9 cellular contexts compared by ENCODE assay signal in genomic region chr20:15162061-15162740, GRCh38.
DNase-seq lines count a peak whose midpoint lies in the region; ATAC-seq, FAIRE-seq and TF ChIP-seq lines count a peak whose summit lies in the region.
"Had no signal": no experiment of that assay in that cellular context is flagged by ENCODE, and none has a peak within 500 bp of the region (broad histone marks: within the 10 kb centered on the region; RNA-seq: fewer than 3 reads in every experiment).

No MANE protein-coding gene starts in this region.

- peak; percentile 16 to 46 for ATAC-seq in activated naive CD4-positive, alpha-beta T cell treated with anti-CD3 and anti-CD28 coated beads, Interleukin-2, amount 50 U/mL, for 72 hours
- peak; percentile 70 for ATAC-seq in HG03135 (IDR thresholded peaks at IDR 0.05; ENCODE audit: unreplicated experiment)

- H3K4me3 ChIP-seq in thymus (ENCODE audit: low read length), result peak overlapping the region; percentile 22

- H3K36me3 ChIP-seq in thymus (ENCODE audit: control insufficient read depth, insufficient read depth), result no peaks in the 10 kb centered on the region

- intact Hi-C loops in activated naive CD4-positive, alpha-beta T cell treated with anti-CD3 and anti-CD28 coated beads for 36 hours (cut with micrococcal nuclease), result no loop called here
- intact Hi-C loops in posterior cingulate gyrus (cut with DNase I), result no loop called here

- CTCF ChIA-PET in activated naive CD4-positive, alpha-beta T cell treated with anti-CD3 and anti-CD28 coated beads for 36 hours (lab: Charles Lee), result no interaction called here

- H3K9me3 ChIP-seq in thymus (ENCODE audit: control insufficient read depth), result no peaks in the 10 kb centered on the region

- no peak overlapping the region for H3K4me3 Mint-ChIP-seq in activated naive CD4-positive, alpha-beta T cell treated with anti-CD3 and anti-CD28 coated beads for 36 hours

- no peaks in the 10 kb centered on the region for H3K27me3 ChIP-seq in thymus (ENCODE audit: control insufficient read depth, insufficient read depth)

- FAIRE-seq in D721Med (lab: Jason Lieb, UNC), result no peak

- DNase-seq in activated naive CD4-positive, alpha-beta T cell treated with anti-CD3 and anti-CD28 coated beads, Interleukin-2, amount 50 U/mL, for 72 hours (ENCODE audit: low spot score in 2 of 2), result no peak
- no peak for DNase-seq in activated naive CD4-positive, alpha-beta T cell treated with anti-CD3 and anti-CD28 coated beads for 36 hours
- DNase-seq in amniotic epithelial cell (ENCODE audit: low read depth), result peak; percentile 5
- no peak for DNase-seq in HUDEP-2 (lab: John Stamatoyannopoulos, UW; ENCODE audit: unreplicated experiment in 76 of 76)
- DNase-seq in posterior cingulate gyrus, result no peak
- no peak for DNase-seq in D721Med (ENCODE audit: insufficient read length, low spot score)

- H3K36me3 Mint-ChIP-seq in activated naive CD4-positive, alpha-beta T cell treated with anti-CD3 and anti-CD28 coated beads, Interleukin-2, amount 50 U/mL, for 72 hours, result no peaks in the 10 kb centered on the region
- H3K36me3 Mint-ChIP-seq in activated naive CD4-positive, alpha-beta T cell treated with anti-CD3 and anti-CD28 coated beads for 36 hours (ENCODE audit: low read depth), result no peaks in the 10 kb centered on the region
- H3K36me3 Mint-ChIP-seq: CD14-positive monocyte had no signal

- no peaks in the 10 kb centered on the region for H3K27me3 Mint-ChIP-seq in activated naive CD4-positive, alpha-beta T cell treated with anti-CD3 and anti-CD28 coated beads for 36 hours (ENCODE audit: low read depth)

- no peak overlapping the region for H3K27ac ChIP-seq in thymus (ENCODE audit: low read depth)

- H3K9me3 Mint-ChIP-seq in activated naive CD4-positive, alpha-beta T cell treated with anti-CD3 and anti-CD28 coated beads, Interleukin-2, amount 50 U/mL, for 72 hours, result peaks cover 6 to 7% of the 10 kb centered on the region in 2 donors
- no peaks in the 10 kb centered on the region for H3K9me3 Mint-ChIP-seq in activated naive CD4-positive, alpha-beta T cell treated with anti-CD3 and anti-CD28 coated beads for 36 hours

- H3K4me1 ChIP-seq in thymus (ENCODE audit: control insufficient read depth, insufficient read depth, low read length), result no peaks in the 10 kb centered on the region

- peaks cover 9% of the 10 kb centered on the region for H3K4me1 Mint-ChIP-seq in activated naive CD4-positive, alpha-beta T cell treated with anti-CD3 and anti-CD28 coated beads for 36 hours (ENCODE audit: low read depth)

- 47% methylated on average over 7 of the region's 7 CpGs for WGBS in thymus

- H3K27ac Mint-ChIP-seq in activated naive CD4-positive, alpha-beta T cell treated with anti-CD3 and anti-CD28 coated beads, Interleukin-2, amount 50 U/mL, for 72 hours, result no peak overlapping the region
- no peak overlapping the region for H3K27ac Mint-ChIP-seq in activated naive CD4-positive, alpha-beta T cell treated with anti-CD3 and anti-CD28 coated beads for 36 hours

- no peak for TF ChIP-seq CTCF in D721Med (IDR thresholded peaks at IDR 0.05; ENCODE audit: insufficient read depth, missing control alignments)
